9 cellular contexts compared by ENCODE assay signal in genomic region chr15:87672309-87672897, GRCh38.
DNase-seq lines count a peak whose midpoint lies in the region; ATAC-seq and TF ChIP-seq lines count a peak whose summit lies in the region.
"Had no signal": no experiment of that assay in that cellular context is flagged by ENCODE, and none has a peak within 500 bp of the region (broad histone marks: within the 10 kb centered on the region; RNA-seq: fewer than 3 reads in every experiment).

No MANE protein-coding gene starts in this region.

- ATAC-seq in T-cell (replicated peaks in 1 of 4) (no peak), GM21381 (IDR thresholded peaks at IDR 0.05; ENCODE audit: unreplicated experiment) (no peak), GM19467 (IDR thresholded peaks at IDR 0.05; ENCODE audit: unreplicated experiment) (no peak)

- H3K36me3 Mint-ChIP-seq in T-cell: peaks cover 2% of the 10 kb centered on the region
- H3K36me3 Mint-ChIP-seq in CD4-positive, alpha-beta memory T cell: no peaks in the 10 kb centered on the region

- H3K9me3 ChIP-seq in OCI-LY3 (ENCODE audit: insufficient read depth, low read length) (no peaks in the 10 kb centered on the region; the same call in 1 of the 2 replicates), prostate gland (no peaks in the 10 kb centered on the region)
- no peaks in the 10 kb centered on the region for H3K9me3 ChIP-seq in CD4-positive, alpha-beta memory T cell (ENCODE audit: control insufficient read depth in 1 of 2, low read length in 2 of 2)

- DNase-seq in GM03348 (ENCODE audit: low spot score) (peak; percentile 68), fibroblast of mammary gland (ENCODE audit: low read depth) (peak; percentile 6), prostate gland (ENCODE audit: low spot score) (no peak), T-cell (no peak)
- no peak for DNase-seq in CD4-positive, alpha-beta memory T cell

- TF ChIP-seq CTCF in OCI-LY3 (IDR thresholded peaks at IDR 0.05; ENCODE audit: low read depth, low read length): 0 out of 2 replicates have a peak, but pooled peaks have one; percentile 13
- peak; percentile 52 for TF ChIP-seq CTCF in fibroblast of mammary gland (conservative IDR thresholded peaks at IDR 0.05; ENCODE audit: control insufficient read depth, insufficient read depth, low read depth, low read length)
- peak; percentile 10 to 63 (median 46) for TF ChIP-seq CTCF in prostate gland (IDR thresholded peaks at IDR 0.05)

- TF ChIP-seq POLR2A in prostate gland (IDR thresholded peaks at IDR 0.05): no peak

- no peaks in the 10 kb centered on the region for H3K36me3 ChIP-seq in OCI-LY3 (replicated peaks; ENCODE audit: low read depth, low read length)
- H3K36me3 ChIP-seq in prostate gland: no peaks in the 10 kb centered on the region
- no peaks in the 10 kb centered on the region for H3K36me3 ChIP-seq in CD4-positive, alpha-beta memory T cell (ENCODE audit: insufficient read depth, low read length)

- H3K27me3 Mint-ChIP-seq in T-cell: peaks cover 0 to 15% of the 10 kb centered on the region in 2 donors
- H3K27me3 Mint-ChIP-seq in CD4-positive, alpha-beta memory T cell: peaks cover 5 to 6% of the 10 kb centered on the region in 2 donors
- H3K27me3 Mint-ChIP-seq: activated naive CD4-positive, alpha-beta T cell treated with anti-CD3 and anti-CD28 coated beads, Interleukin-2, amount 50 U/mL, for 24 hours had no signal

- H2AFZ ChIP-seq in OCI-LY3 (ENCODE audit: low read depth, low read length): no peak overlapping the region

- H4K20me1 ChIP-seq in OCI-LY3 (ENCODE audit: insufficient read depth, low read length): no peaks in the 10 kb centered on the region

- no peak overlapping the region for H3K27ac ChIP-seq in OCI-LY3 (ENCODE audit: low read length)
- no peak overlapping the region for H3K27ac ChIP-seq in prostate gland
- no peak overlapping the region for H3K27ac ChIP-seq in CD4-positive, alpha-beta memory T cell (ENCODE audit: low read depth, low read length)

- no peaks in the 10 kb centered on the region for H3K4me1 Mint-ChIP-seq in T-cell
- H3K4me1 Mint-ChIP-seq in CD4-positive, alpha-beta memory T cell: no peaks in the 10 kb centered on the region

- CTCF ChIA-PET in T-cell (lab: Charles Lee): no interaction called here
- CTCF ChIA-PET in CD4-positive, alpha-beta memory T cell (lab: Charles Lee; ENCODE audit: partially characterized antibody): no interaction called here

- H3K4me1 ChIP-seq in OCI-LY3 (ENCODE audit: low read length) (no peaks in the 10 kb centered on the region), prostate gland (replicated peaks) (no peaks in the 10 kb centered on the region)
- H3K4me1 ChIP-seq in CD4-positive, alpha-beta memory T cell (ENCODE audit: insufficient read depth, low read length): no peaks in the 10 kb centered on the region

- H3K9me3 Mint-ChIP-seq in T-cell: peaks cover 10 to 25% (median 19%) of the 10 kb centered on the region in 3 donors
- peaks cover 5 to 35% (median 21%) of the 10 kb centered on the region in 8 donors for H3K9me3 Mint-ChIP-seq in CD4-positive, alpha-beta memory T cell

- POLR2A ChIA-PET in T-cell (lab: Charles Lee): no interaction called here
- POLR2A ChIA-PET in CD4-positive, alpha-beta memory T cell (lab: Charles Lee; ENCODE audit: partially characterized antibody): no interaction called here

- H3K9ac ChIP-seq in OCI-LY3 (ENCODE audit: low read length): no peak overlapping the region

- intact Hi-C loops in prostate gland (cut with DNase I): no loop called here
- intact Hi-C loops in CD4-positive, alpha-beta memory T cell (cut with micrococcal nuclease): no loop called here

- no peaks in the 10 kb centered on the region for H3K79me2 ChIP-seq in OCI-LY3 (ENCODE audit: low read length)

- WGBS in prostate gland: 41% methylated on average over 4 of the region's 4 CpGs

- H3K27me3 ChIP-seq in OCI-LY3 (ENCODE audit: low read depth, low read length): no peaks in the 10 kb centered on the region
- no peaks in the 10 kb centered on the region for H3K27me3 ChIP-seq in prostate gland (replicated peaks; ENCODE audit: insufficient read depth)
- no peaks in the 10 kb centered on the region for H3K27me3 ChIP-seq in CD4-positive, alpha-beta memory T cell (ENCODE audit: insufficient read depth, low read length)

- no peak overlapping the region for H3K27ac Mint-ChIP-seq in T-cell
- H3K27ac Mint-ChIP-seq in CD4-positive, alpha-beta memory T cell: no peak overlapping the region

- H3K4me3 Mint-ChIP-seq in T-cell: no peak overlapping the region
- no peak overlapping the region for H3K4me3 Mint-ChIP-seq in CD4-positive, alpha-beta memory T cell
- H3K4me3 Mint-ChIP-seq: activated naive CD4-positive, alpha-beta T cell treated with anti-CD3 and anti-CD28 coated beads, Interleukin-2, amount 50 U/mL, for 24 hours had no signal

- H3K4me3 ChIP-seq in OCI-LY3 (ENCODE audit: low read length) (no peak overlapping the region), fibroblast of mammary gland (ENCODE audit: control insufficient read depth, low read depth, low read length) (no peak overlapping the region), prostate gland (no peak overlapping the region)
- H3K4me3 ChIP-seq in CD4-positive, alpha-beta memory T cell (ENCODE audit: low read length in 2 of 2): no peak overlapping the region

- no peak overlapping the region for H3K4me2 ChIP-seq in OCI-LY3 (ENCODE audit: low read length)

Comparison
In these comparisons a context has a peak if more than half of its experiments do, and no peak if none do; other contexts are left out.
1. DNase-seq: peak in GM03348 (single experiment) and fibroblast of mammary gland (single experiment); none in prostate gland (single experiment), T-cell (0 of 34) and CD4-positive, alpha-beta memory T cell (0 of 5).
2. Peak in every context shown above with its lines, with median percentiles within 50 percentile points of each other: CTCF ChIP-seq.